In the genomic region with DNA sequence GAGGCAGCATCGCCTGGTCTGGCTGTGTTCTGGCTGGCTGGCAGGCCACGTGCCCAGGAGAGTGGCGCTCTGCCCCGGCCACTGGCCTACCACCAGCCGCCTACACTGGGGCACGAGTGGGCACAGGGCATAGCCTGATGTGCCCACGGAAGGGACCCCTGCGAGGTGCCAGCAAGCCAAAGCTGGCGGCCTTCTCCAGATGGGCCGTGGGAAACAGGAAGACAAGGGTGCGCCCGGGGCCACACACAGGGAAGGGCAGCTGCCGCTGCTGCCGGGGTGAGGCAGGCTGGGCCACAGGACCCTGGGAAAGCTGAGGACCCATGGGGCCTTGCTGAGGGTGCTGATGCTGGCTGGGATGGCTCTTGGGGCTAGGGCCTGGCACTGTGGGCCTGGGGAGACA, we compare ENCODE assay signal across 22 cellular contexts. TPM values are rescaled to one million over a fixed set of nuclear protein-coding genes. Genes with fewer than 3 reads are reported as not detected.
DNase-seq lines count a peak whose midpoint lies in the region; ATAC-seq and TF ChIP-seq lines count a peak whose summit lies in the region.
"Had no signal": no experiment of that assay in that cellular context is flagged by ENCODE, and none has a peak within 500 bp of the region (broad histone marks: within the 10 kb centered on the region; RNA-seq: fewer than 3 reads in every experiment).

No MANE protein-coding gene starts in this region.

- H3K9me3 ChIP-seq in colonic mucosa: no peaks in the 10 kb centered on the region
- no peaks in the 10 kb centered on the region for H3K9me3 ChIP-seq in muscle layer of colon (ENCODE audit: low read length)
- no peaks in the 10 kb centered on the region for H3K9me3 ChIP-seq in uterus
- H3K9me3 ChIP-seq in CD8-positive, alpha-beta T cell (ENCODE audit: low read length): no peaks in the 10 kb centered on the region
- H3K9me3 ChIP-seq: heart right ventricle, right atrium auricular region, thyroid gland had no signal

- H3K9me3 Mint-ChIP-seq in activated naive CD4-positive, alpha-beta T cell treated with anti-CD3 and anti-CD28 coated beads, Interleukin-2, amount 10 ng/mL, durations not matched to agents 7 days and 5 days: no peaks in the 10 kb centered on the region
- H3K9me3 Mint-ChIP-seq in activated naive CD4-positive, alpha-beta T cell treated with anti-CD3 and anti-CD28 coated beads, Interleukin-2, amount 50 U/mL, for 72 hours: no peaks in the 10 kb centered on the region
- no peaks in the 10 kb centered on the region for H3K9me3 Mint-ChIP-seq in CD8-positive, alpha-beta T cell
- no peaks in the 10 kb centered on the region for H3K9me3 Mint-ChIP-seq in progenitor cell of endocrine pancreas (ENCODE audit: low read depth)
- H3K9me3 Mint-ChIP-seq: activated CD4-positive, alpha-beta memory T cell treated with anti-CD3 and anti-CD28 coated beads for 36 hours; naive B cell had no signal

- no peak for TF ChIP-seq CTCF in colonic mucosa (IDR thresholded peaks at IDR 0.05)
- TF ChIP-seq CTCF in uterus (IDR thresholded peaks at IDR 0.05): no peak
- TF ChIP-seq CTCF in CD8-positive, alpha-beta T cell (IDR thresholded peaks at IDR 0.05): no peak
- no peak for TF ChIP-seq CTCF in progenitor cell of endocrine pancreas (IDR thresholded peaks at IDR 0.05; ENCODE audit: unreplicated experiment)

- H3K9ac ChIP-seq in colonic mucosa (ENCODE audit: low read depth in 2 of 2, low read length in 2 of 2) (no peak overlapping the region), muscle layer of colon (ENCODE audit: low read length) (no peak overlapping the region)

- no peak for TF ChIP-seq POLR2A in uterus (IDR thresholded peaks at IDR 0.05)

- no peak for DNase-seq in activated naive CD4-positive, alpha-beta T cell treated with anti-CD3 and anti-CD28 coated beads, Interleukin-2, amount 10 ng/mL, durations not matched to agents 7 days and 5 days
- no peak for DNase-seq in activated naive CD4-positive, alpha-beta T cell treated with anti-CD3 and anti-CD28 coated beads, Interleukin-2, amount 50 U/mL, for 72 hours (ENCODE audit: low spot score in 2 of 2)
- DNase-seq in colonic mucosa: no peak
- DNase-seq in uterus: no peak
- DNase-seq in CD8-positive, alpha-beta T cell: no peak
- no peak for DNase-seq in progenitor cell of endocrine pancreas (ENCODE audit: low spot score, unreplicated experiment)
- DNase-seq in stimulated activated CD4-positive, alpha-beta T cell treated with anti-CD3 and anti-CD28 coated beads, Interleukin-2, amount 100 ng/mL, for 24 hours: no peak
- DNase-seq: activated CD4-positive, alpha-beta memory T cell treated with anti-CD3 and anti-CD28 coated beads for 36 hours; activated naive CD4-positive, alpha-beta T cell; AML-193; aorta; caudate nucleus; heart right ventricle; naive B cell; SHP77 treated with DMSO at 0.1 percent for 48 hours; stimulated activated CD4-positive, alpha-beta T cell treated with anti-CD3 and anti-CD28 coated beads, Interleukin-12 subunit alpha, Interleukin-12 subunit beta, amount 100 ng/mL, for 4 hours; stimulated activated CD4-positive, alpha-beta T cell treated with anti-CD3 and anti-CD28 coated beads, Interleukin-4, amount 100 ng/mL, for 4 hours; stimulated activated naive CD8-positive, alpha-beta T cell treated with anti-CD3 and anti-CD28 coated beads, Interleukin-15, Interleukin-2, amounts not matched to agents 100 U/mL and 50 U/mL, for 24 hours; thyroid gland had no signal

- H3K36me3 Mint-ChIP-seq in activated naive CD4-positive, alpha-beta T cell treated with anti-CD3 and anti-CD28 coated beads, Interleukin-2, amount 10 ng/mL, durations not matched to agents 7 days and 5 days: peaks cover 64% of the 10 kb centered on the region
- peaks cover 5 to 7% of the 10 kb centered on the region in 2 donors for H3K36me3 Mint-ChIP-seq in activated naive CD4-positive, alpha-beta T cell treated with anti-CD3 and anti-CD28 coated beads, Interleukin-2, amount 50 U/mL, for 72 hours
- peaks cover 90% of the 10 kb centered on the region for H3K36me3 Mint-ChIP-seq in CD8-positive, alpha-beta T cell
- H3K36me3 Mint-ChIP-seq in progenitor cell of endocrine pancreas (ENCODE audit: insufficient read depth): peaks cover 12% of the 10 kb centered on the region

- H3K4me1 Mint-ChIP-seq in activated naive CD4-positive, alpha-beta T cell treated with anti-CD3 and anti-CD28 coated beads, Interleukin-2, amount 10 ng/mL, durations not matched to agents 7 days and 5 days: no peaks in the 10 kb centered on the region
- peaks cover 2% of the 10 kb centered on the region for H3K4me1 Mint-ChIP-seq in CD8-positive, alpha-beta T cell (ENCODE audit: low read depth)
- H3K4me1 Mint-ChIP-seq in progenitor cell of endocrine pancreas (ENCODE audit: low read depth): peaks cover 2% of the 10 kb centered on the region

- no peaks in the 10 kb centered on the region for H3K27me3 Mint-ChIP-seq in activated naive CD4-positive, alpha-beta T cell treated with anti-CD3 and anti-CD28 coated beads, Interleukin-2, amount 10 ng/mL, durations not matched to agents 7 days and 5 days
- H3K27me3 Mint-ChIP-seq in CD8-positive, alpha-beta T cell (ENCODE audit: low read depth): no peaks in the 10 kb centered on the region
- no peaks in the 10 kb centered on the region for H3K27me3 Mint-ChIP-seq in progenitor cell of endocrine pancreas
- H3K27me3 Mint-ChIP-seq: activated CD4-positive, alpha-beta memory T cell treated with anti-CD3 and anti-CD28 coated beads for 36 hours; naive B cell had no signal

- intact Hi-C loops in colonic mucosa (cut with DNase I) (no loop called here), uterus (cut with DNase I; ENCODE audit: low total_unique reads) (no loop called here)
- intact Hi-C loops in CD8-positive, alpha-beta T cell (cut with DNase I, micrococcal nuclease): no loop called here

- H3K27me3 ChIP-seq in colonic mucosa: no peaks in the 10 kb centered on the region
- no peaks in the 10 kb centered on the region for H3K27me3 ChIP-seq in muscle layer of colon (ENCODE audit: control insufficient read depth in 1 of 2, insufficient read depth in 2 of 2, low read length in 2 of 2)
- no peaks in the 10 kb centered on the region for H3K27me3 ChIP-seq in uterus
- H3K27me3 ChIP-seq in CD8-positive, alpha-beta T cell (ENCODE audit: insufficient read depth, low read length): no peaks in the 10 kb centered on the region
- H3K27me3 ChIP-seq: heart right ventricle, right atrium auricular region, thyroid gland had no signal

- CTCF ChIA-PET in activated naive CD4-positive, alpha-beta T cell treated with anti-CD3 and anti-CD28 coated beads, Interleukin-2, amount 10 ng/mL, durations not matched to agents 7 days and 5 days (lab: Charles Lee): no interaction called here
- CTCF ChIA-PET in CD8-positive, alpha-beta T cell (lab: Charles Lee): interaction anchor here (1.1 to 1.4 kb wide), 2 partner anchors 12 to 112 kb away, joined by 3 to 4 read pairs; no protein-coding TSS in a partner anchor

- no peaks in the 10 kb centered on the region for H3K4me1 ChIP-seq in colonic mucosa
- H3K4me1 ChIP-seq in muscle layer of colon (ENCODE audit: insufficient read depth, low read length): peaks cover 47% of the 10 kb centered on the region
- H3K4me1 ChIP-seq in uterus: peaks cover 0 to 6% of the 10 kb centered on the region in 2 donors
- H3K4me1 ChIP-seq in CD8-positive, alpha-beta T cell (ENCODE audit: insufficient read depth, low read length): no peaks in the 10 kb centered on the region
- H3K4me1 ChIP-seq: right atrium auricular region, thyroid gland had no signal

- H3K4me3 Mint-ChIP-seq in activated naive CD4-positive, alpha-beta T cell treated with anti-CD3 and anti-CD28 coated beads, Interleukin-2, amount 10 ng/mL, durations not matched to agents 7 days and 5 days: no peak overlapping the region
- H3K4me3 Mint-ChIP-seq in CD8-positive, alpha-beta T cell: no peak overlapping the region
- H3K4me3 Mint-ChIP-seq in progenitor cell of endocrine pancreas (ENCODE audit: low read depth): no peak overlapping the region
- H3K4me3 Mint-ChIP-seq: activated CD4-positive, alpha-beta memory T cell treated with anti-CD3 and anti-CD28 coated beads for 36 hours; naive B cell had no signal

- no peak for ATAC-seq in activated naive CD4-positive, alpha-beta T cell treated with anti-CD3 and anti-CD28 coated beads, Interleukin-2, amount 50 U/mL, for 72 hours
- no peak for ATAC-seq in CD8-positive, alpha-beta T cell
- ATAC-seq: activated CD4-positive, CD25-positive, alpha-beta regulatory T cell treated with anti-CD3 and anti-CD28 coated beads, Interleukin-2, amount 50 U/mL, for 24 hours; stimulated activated naive CD8-positive, alpha-beta T cell treated with anti-CD3 and anti-CD28 coated beads, Interleukin-15, Interleukin-2, amounts not matched to agents 100 U/mL and 50 U/mL, for 24 hours had no signal

- POLR2A ChIA-PET in CD8-positive, alpha-beta T cell (lab: Charles Lee): no interaction called here

- peak overlapping the region; percentile 36 for H3K27ac ChIP-seq in colonic mucosa
- H3K27ac ChIP-seq in muscle layer of colon (ENCODE audit: low read depth, low read length): peak overlapping the region; percentile 57
- peak overlapping the region; percentile 52 to 74 for H3K27ac ChIP-seq in uterus
- H3K27ac ChIP-seq in CD8-positive, alpha-beta T cell (ENCODE audit: low read depth, low read length): no peak overlapping the region
- H3K27ac ChIP-seq: heart right ventricle, right atrium auricular region, thyroid gland had no signal

- no peak overlapping the region for H3K4me3 ChIP-seq in colonic mucosa
- no peak overlapping the region for H3K4me3 ChIP-seq in muscle layer of colon (ENCODE audit: low read depth in 1 of 2, low read length in 2 of 2)
- H3K4me3 ChIP-seq in uterus: no peak overlapping the region
- H3K4me3 ChIP-seq in CD8-positive, alpha-beta T cell (ENCODE audit: low read depth, low read length): no peak overlapping the region
- H3K4me3 ChIP-seq: heart right ventricle, right atrium auricular region, thyroid gland had no signal

- H3K27ac Mint-ChIP-seq in activated naive CD4-positive, alpha-beta T cell treated with anti-CD3 and anti-CD28 coated beads, Interleukin-2, amount 10 ng/mL, durations not matched to agents 7 days and 5 days: peak overlapping the region; percentile 60
- peak overlapping the region in 1 of 2 donors; percentile 46 for H3K27ac Mint-ChIP-seq in activated naive CD4-positive, alpha-beta T cell treated with anti-CD3 and anti-CD28 coated beads, Interleukin-2, amount 50 U/mL, for 72 hours
- no peak overlapping the region for H3K27ac Mint-ChIP-seq in CD8-positive, alpha-beta T cell
- no peak overlapping the region for H3K27ac Mint-ChIP-seq in progenitor cell of endocrine pancreas

- H3K36me3 ChIP-seq in colonic mucosa (peaks cover 16% of the 10 kb centered on the region), muscle layer of colon (ENCODE audit: insufficient read depth, low read length) (peaks cover 54% of the 10 kb centered on the region), uterus (no peaks in the 10 kb centered on the region)
- peaks cover 67% of the 10 kb centered on the region for H3K36me3 ChIP-seq in CD8-positive, alpha-beta T cell (ENCODE audit: insufficient read depth, low read length)

RNA-seq across cellular contexts. Expression of a gene that starts 40.7 kb away (rescaled TPM):
- total RNA-seq in activated naive CD4-positive, alpha-beta T cell treated with anti-CD3 and anti-CD28 coated beads, Interleukin-2, amount 50 U/mL, for 72 hours: 1 to 10 TPM; 6.7 to 7.2 TPM
- total RNA-seq in colonic mucosa (10 to 100 TPM; 10.6 to 13.1 TPM), uterus (10 to 100 TPM in 2 of 4 donors, 1 to 10 TPM in 1, under 1 TPM in 1; 0.88 to 18.1 (median 8.2) TPM), progenitor cell of endocrine pancreas (25.7 and 26.7 TPM in 2 replicates)
- 1 to 10 TPM; 1.3 to 2.1 TPM for total RNA-seq in CD8-positive, alpha-beta T cell

RNA-seq across cellular contexts. Expression of a gene that starts 40.9 kb away (rescaled TPM):
- total RNA-seq in activated naive CD4-positive, alpha-beta T cell treated with anti-CD3 and anti-CD28 coated beads, Interleukin-2, amount 50 U/mL, for 72 hours: 10 to 100 TPM; 42.9 to 50.2 TPM
- total RNA-seq in colonic mucosa (100 to 1,000 TPM; 112 to 129 TPM), uterus (100 to 1,000 TPM in 1 of 4 donors, 10 to 100 TPM in 2, 1 to 10 TPM in 1; 5.6 to 108 (median 33.6) TPM), progenitor cell of endocrine pancreas (53.7 and 55.8 TPM in 2 replicates)
- total RNA-seq in CD8-positive, alpha-beta T cell: 1 to 10 TPM; 7.9 to 8.1 TPM
